8 cellular contexts compared by ENCODE assay signal in the genomic region with DNA sequence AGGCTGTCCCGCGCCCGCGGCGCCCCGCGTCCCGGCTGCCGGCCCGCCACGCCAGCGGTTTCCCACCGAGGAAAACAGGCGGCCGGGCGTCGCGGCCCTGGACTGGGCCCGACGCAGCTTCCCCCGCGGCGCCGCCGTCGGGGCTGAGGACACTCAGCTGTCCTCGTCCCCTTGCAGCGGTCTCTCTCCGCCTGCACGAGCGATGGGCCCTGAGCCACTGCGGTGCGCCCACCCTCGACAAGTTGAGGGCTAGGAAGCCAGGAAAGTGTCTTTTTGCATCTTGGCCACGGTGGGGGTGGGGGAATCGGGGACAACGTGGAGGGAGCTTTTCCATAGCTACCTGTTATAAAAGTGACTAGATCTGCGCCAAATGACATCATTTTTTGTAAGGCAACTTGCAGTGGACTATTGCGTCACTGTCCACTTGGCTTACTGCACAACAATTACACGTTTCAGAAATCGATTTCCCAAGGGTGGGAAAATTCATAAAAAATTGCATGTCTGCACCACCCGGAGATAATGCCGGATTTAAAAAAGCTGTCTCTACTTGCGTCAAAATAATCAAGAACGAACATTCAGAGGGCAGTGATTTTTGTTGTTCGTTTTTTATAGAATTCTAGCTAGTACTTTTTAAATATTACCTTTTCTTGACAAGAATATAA. TPM values are rescaled to one million over a fixed set of nuclear protein-coding genes. Genes with fewer than 3 reads are reported as not detected.
DNase-seq lines count a peak whose midpoint lies in the region; ATAC-seq and TF ChIP-seq lines count a peak whose summit lies in the region.

No MANE protein-coding gene starts in this region.

- peaks cover 41% of the 10 kb centered on the region for H3K79me2 ChIP-seq in osteoblast (ENCODE audit: insufficient read depth, low read length)

- in situ Hi-C loops in KBM-7 (cut with MboI; ENCODE audit: low pct_unique_long_range_greater_than_20kb, low sequenced_read_pairs): no loop called here

- H3K4me2 ChIP-seq in osteoblast (ENCODE audit: insufficient read depth, low read length): peak overlapping the region; percentile 79

- peaks cover 2% of the 10 kb centered on the region; the same call in 1 of the 2 replicates for H3K4me1 Mint-ChIP-seq in WTC11

- no peaks in the 10 kb centered on the region for H3K4me1 ChIP-seq in osteoblast (ENCODE audit: insufficient read depth, low read length)

- CTCF ChIA-PET in WTC11 (lab: Charles Lee): interaction anchor here (0.6 to 1.7 kb wide), 5 partner anchors 29 to 507 kb away, joined by 3 to 13 read pairs (median 4); a partner anchor contains a TSS

- peak overlapping the region; percentile 59 for H2AFZ ChIP-seq in osteoblast (ENCODE audit: low read length)

- H3K27ac Mint-ChIP-seq in WTC11: peak overlapping the region; percentile 85

- DNase-seq in NCI-H1694 treated with DMSO at 0.1 percent for 48 hours (lab: John Stamatoyannopoulos, UW) (peak; percentile 28), NCI-H1694 (lab: John Stamatoyannopoulos, UW) (no peak), KBM-7 (peak; percentile 62), WTC11 (ENCODE audit: low spot score) (peak; percentile 45), fibroblast of the aortic adventitia (ENCODE audit: low read depth) (peak; percentile 86), osteoblast (ENCODE audit: insufficient read length, low spot score, missing footprints) (peak; percentile 65), cerebellum (ENCODE audit: low spot score) (no peak)

- no peaks in the 10 kb centered on the region for H3K36me3 ChIP-seq in osteoblast (ENCODE audit: insufficient read depth, low read length)

- ATAC-seq in GM21576 (IDR thresholded peaks at IDR 0.05; ENCODE audit: unreplicated experiment) (peak; percentile 15), WTC11 (peak; percentile 50)

- no peaks in the 10 kb centered on the region for H3K9me3 ChIP-seq in osteoblast (ENCODE audit: low read depth, low read length)

- POLR2A ChIA-PET in WTC11 (lab: Charles Lee): interaction anchor here (2.2 kb wide), 1 partner anchor 29 kb away, joined by 18 read pairs; a partner anchor contains a TSS

- H4K20me1 ChIP-seq in osteoblast (ENCODE audit: insufficient read depth, low read length): no peaks in the 10 kb centered on the region

- peak overlapping the region; percentile 76 for H3K4me3 Mint-ChIP-seq in WTC11

- no peaks in the 10 kb centered on the region for H3K27me3 ChIP-seq in osteoblast (ENCODE audit: insufficient read depth, low read length)

- peak overlapping the region; percentile 98 for H3K27ac ChIP-seq in osteoblast (ENCODE audit: low read depth, low read length)

- no peaks in the 10 kb centered on the region for H3K9me3 Mint-ChIP-seq in WTC11

- peaks cover 9% of the 10 kb centered on the region; the same call in 1 of the 2 replicates for H3K36me3 Mint-ChIP-seq in WTC11

- peak overlapping the region; percentile 81 for H3K4me3 ChIP-seq in fibroblast of the aortic adventitia (ENCODE audit: low read depth, low read length)
- peak overlapping the region; percentile 82 for H3K4me3 ChIP-seq in osteoblast (ENCODE audit: insufficient read depth, low read length)

- no peak for TF ChIP-seq CTCF in WTC11 (IDR thresholded peaks at IDR 0.05)
- TF ChIP-seq CTCF in fibroblast of the aortic adventitia (IDR thresholded peaks at IDR 0.05; ENCODE audit: insufficient read depth, low read length): no peak
- TF ChIP-seq CTCF in osteoblast (IDR thresholded peaks at IDR 0.05; ENCODE audit: extremely low read depth, low read depth, low read length): no peak

- peaks cover 36% of the 10 kb centered on the region for H3K27me3 Mint-ChIP-seq in WTC11 (ENCODE audit: low read depth)

TF ChIP-seq in WTC11, 78 proteins besides CTCF, POLR2A, EP300 and RAD21:
- TF ChIP-seq, protein P1, sequence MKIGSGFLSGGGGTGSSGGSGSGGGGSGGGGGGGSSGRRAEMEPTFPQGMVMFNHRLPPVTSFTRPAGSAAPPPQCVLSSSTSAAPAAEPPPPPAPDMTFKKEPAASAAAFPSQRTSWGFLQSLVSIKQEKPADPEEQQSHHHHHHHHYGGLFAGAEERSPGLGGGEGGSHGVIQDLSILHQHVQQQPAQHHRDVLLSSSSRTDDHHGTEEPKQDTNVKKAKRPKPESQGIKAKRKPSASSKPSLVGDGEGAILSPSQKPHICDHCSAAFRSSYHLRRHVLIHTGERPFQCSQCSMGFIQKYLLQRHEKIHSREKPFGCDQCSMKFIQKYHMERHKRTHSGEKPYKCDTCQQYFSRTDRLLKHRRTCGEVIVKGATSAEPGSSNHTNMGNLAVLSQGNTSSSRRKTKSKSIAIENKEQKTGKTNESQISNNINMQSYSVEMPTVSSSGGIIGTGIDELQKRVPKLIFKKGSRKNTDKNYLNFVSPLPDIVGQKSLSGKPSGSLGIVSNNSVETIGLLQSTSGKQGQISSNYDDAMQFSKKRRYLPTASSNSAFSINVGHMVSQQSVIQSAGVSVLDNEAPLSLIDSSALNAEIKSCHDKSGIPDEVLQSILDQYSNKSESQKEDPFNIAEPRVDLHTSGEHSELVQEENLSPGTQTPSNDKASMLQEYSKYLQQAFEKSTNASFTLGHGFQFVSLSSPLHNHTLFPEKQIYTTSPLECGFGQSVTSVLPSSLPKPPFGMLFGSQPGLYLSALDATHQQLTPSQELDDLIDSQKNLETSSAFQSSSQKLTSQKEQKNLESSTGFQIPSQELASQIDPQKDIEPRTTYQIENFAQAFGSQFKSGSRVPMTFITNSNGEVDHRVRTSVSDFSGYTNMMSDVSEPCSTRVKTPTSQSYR (CRISPR knock-in tag; IDR thresholded peaks at IDR 0.05): 0 out of 2 replicates have a peak, but pooled peaks have one; percentile 42
- no peak for TF ChIP-seq GRHL2 (CRISPR knock-in tag; IDR thresholded peaks at IDR 0.05; ENCODE audit: insufficient replicate concordance, severe bottlenecking)

RNA-seq across cellular contexts. Expression of a gene that starts 1.1 kb away (rescaled TPM):
- total RNA-seq in WTC11 (2021) (6.6 to 7.4 TPM (median 7.2 TPM) in 3 replicates), fibroblast of the aortic adventitia (ENCODE audit: low replicate concordance) (7.0 and 13.2 TPM in 2 replicates), osteoblast (8.3 and 8.7 TPM in 2 replicates), cerebellum (19.1 TPM)

RNA-seq across cellular contexts. Expression of a gene that starts 28.9 kb away (rescaled TPM):
- total RNA-seq in WTC11 (2021) (251 to 299 TPM (median 264 TPM) in 3 replicates), fibroblast of the aortic adventitia (ENCODE audit: low replicate concordance) (149 and 349 TPM in 2 replicates), osteoblast (374 and 474 TPM in 2 replicates), cerebellum (122 TPM)

Comparison
In these comparisons a context has a peak if more than half of its experiments do, and no peak if none do; other contexts are left out.
1. DNase-seq: peak in NCI-H1694 treated with DMSO at 0.1 percent for 48 hours (single experiment), KBM-7 (single experiment), WTC11 (single experiment), fibroblast of the aortic adventitia (single experiment) and osteoblast (single experiment); none in NCI-H1694 (single experiment) and cerebellum (single experiment).